8 cellular contexts compared by ENCODE assay signal in genomic region chr13:99086869-99087129, GRCh38.
DNase-seq lines count a peak whose midpoint lies in the region; ATAC-seq and TF ChIP-seq lines count a peak whose summit lies in the region.

No MANE protein-coding gene starts in this region.

- H3K4me1 ChIP-seq in esophagus muscularis mucosa (peaks cover 7 to 37% (median 34%) of the 10 kb centered on the region in 4 donors), ovary (ENCODE audit: insufficient read depth) (no peaks in the 10 kb centered on the region)

- peak; percentile 41 for DNase-seq in ACHN
- no peak for DNase-seq in HL-60 (ENCODE audit: low read depth in 1 of 2, low spot score in 1 of 2)
- peak; percentile 55 for DNase-seq in activated CD8-positive, alpha-beta T cell treated with anti-CD3 and anti-CD28 coated beads for 36 hours
- DNase-seq in esophagus muscularis mucosa (ENCODE audit: extremely low spot score): no peak
- DNase-seq in ovary: peak in 2 of 5 donors; percentile 55 to 61
- DNase-seq in putamen (ENCODE audit: low spot score): no peak
- no peak for DNase-seq in GDM1 (lab: John Stamatoyannopoulos, UW)

- peak overlapping the region; percentile 93 for H3K27ac Mint-ChIP-seq in activated CD8-positive, alpha-beta T cell treated with anti-CD3 and anti-CD28 coated beads for 36 hours

- H3K27ac ChIP-seq in HL-60 (replicated peaks) (no peak overlapping the region), esophagus muscularis mucosa (replicated peaks in 1 of 4) (peak overlapping the region; percentile 96 to 99 (median 98)), ovary (peak overlapping the region; percentile 70 to 75)

- no peaks in the 10 kb centered on the region for H3K27me3 Mint-ChIP-seq in activated CD8-positive, alpha-beta T cell treated with anti-CD3 and anti-CD28 coated beads for 36 hours

- TF ChIP-seq POLR2A in esophagus muscularis mucosa (IDR thresholded peaks at IDR 0.05; ENCODE audit: low read depth) (peak; percentile 48), ovary (IDR thresholded peaks at IDR 0.05) (no peak)

- ATAC-seq in GM19438 (IDR thresholded peaks at IDR 0.05; ENCODE audit: low read depth, unreplicated experiment): peak; percentile 20
- ATAC-seq in activated CD8-positive, alpha-beta T cell treated with anti-CD3 and anti-CD28 coated beads for 36 hours: peak; percentile 11

- WGBS in esophagus muscularis mucosa: no CpG with 5 or more reads among the region's 28 CpGs
- WGBS in ovary, 3 donors: 0% methylated on average over 13 to 28 of the region's 28 CpGs

- TF ChIP-seq CTCF in HL-60 (IDR thresholded peaks at IDR 0.05; ENCODE audit: insufficient read depth, low read length): no peak
- TF ChIP-seq CTCF in activated CD8-positive, alpha-beta T cell treated with anti-CD3 and anti-CD28 coated beads for 36 hours (IDR thresholded peaks at IDR 0.05): no peak
- TF ChIP-seq CTCF in esophagus muscularis mucosa (IDR thresholded peaks at IDR 0.05): no peak
- no peak for TF ChIP-seq CTCF in ovary (IDR thresholded peaks at IDR 0.05)

- no peaks in the 10 kb centered on the region for H3K9me3 Mint-ChIP-seq in activated CD8-positive, alpha-beta T cell treated with anti-CD3 and anti-CD28 coated beads for 36 hours

- intact Hi-C loops in activated CD8-positive, alpha-beta T cell treated with anti-CD3 and anti-CD28 coated beads for 36 hours (cut with micrococcal nuclease): loop anchor here (5.0 kb wide), 2 partner anchors 34 to 181 kb away; no protein-coding TSS in a partner anchor
- intact Hi-C loops in esophagus muscularis mucosa (cut with DNase I) (loop anchor here (5.0 kb wide), 1 partner anchor 116 kb away; the partner anchor contains the start of gene UBAC2), ovary (cut with DNase I) (no loop called here)

- peaks cover 33% of the 10 kb centered on the region for H3K4me1 Mint-ChIP-seq in activated CD8-positive, alpha-beta T cell treated with anti-CD3 and anti-CD28 coated beads for 36 hours (ENCODE audit: low read depth)

- H3K36me3 ChIP-seq in esophagus muscularis mucosa: no peaks in the 10 kb centered on the region
- no peaks in the 10 kb centered on the region for H3K36me3 ChIP-seq in ovary

- no peaks in the 10 kb centered on the region for H3K36me3 Mint-ChIP-seq in activated CD8-positive, alpha-beta T cell treated with anti-CD3 and anti-CD28 coated beads for 36 hours (ENCODE audit: low read depth)

- 0 out of 2 replicates have a peak overlapping the region, but pooled peaks have one; percentile 4 for H3K4me3 ChIP-seq in HL-60 (replicated peaks; ENCODE audit: insufficient read depth, low read length)
- peak overlapping the region; percentile 71 to 95 (median 86) for H3K4me3 ChIP-seq in esophagus muscularis mucosa
- peak overlapping the region; percentile 86 for H3K4me3 ChIP-seq in ovary

- no peaks in the 10 kb centered on the region for H3K9me3 ChIP-seq in esophagus muscularis mucosa
- H3K9me3 ChIP-seq in ovary: no peaks in the 10 kb centered on the region

- POLR2A ChIA-PET in activated CD8-positive, alpha-beta T cell treated with anti-CD3 and anti-CD28 coated beads for 36 hours (lab: Charles Lee): interaction anchor here (0.7 to 3.2 kb wide), 11 partner anchors 18 to 113 kb away, joined by 3 to 12 read pairs (median 3); partner anchors contain the start of genes DOCK9 and UBAC2

- H3K27me3 ChIP-seq in HL-60 (ENCODE audit: insufficient read depth, poor library complexity, severe bottlenecking) (peaks cover 75% of the 10 kb centered on the region), esophagus muscularis mucosa (no peaks in the 10 kb centered on the region), ovary (no peaks in the 10 kb centered on the region)

- in situ Hi-C loops in ACHN (cut with HindIII; ENCODE audit: low pct_ligation_motif_present, low pct_unique_long_range_greater_than_20kb, low sequenced_read_pairs): no loop called here

- no peak for TF ChIP-seq EP300 in esophagus muscularis mucosa (IDR thresholded peaks at IDR 0.05)
- no peak for TF ChIP-seq EP300 in ovary (IDR thresholded peaks at IDR 0.05)

- H3K4me3 Mint-ChIP-seq in activated CD8-positive, alpha-beta T cell treated with anti-CD3 and anti-CD28 coated beads for 36 hours: peak overlapping the region; percentile 89

- CTCF ChIA-PET in activated CD8-positive, alpha-beta T cell treated with anti-CD3 and anti-CD28 coated beads for 36 hours (lab: Charles Lee): interaction anchor here (1.0 to 1.7 kb wide), 5 partner anchors 12 to 179 kb away, joined by 3 to 7 read pairs (median 5); no protein-coding TSS in a partner anchor

Comparison
In these comparisons a context has a peak if more than half of its experiments do, and no peak if none do; other contexts are left out.
1. DNase-seq: peak in ACHN (single experiment) and activated CD8-positive, alpha-beta T cell treated with anti-CD3 and anti-CD28 coated beads for 36 hours (single experiment); none in HL-60 (0 of 2), esophagus muscularis mucosa (single experiment), putamen (single experiment) and GDM1 (single experiment).
2. H3K4me3 ChIP-seq: peak in every context shown above with its lines; median percentile 86 in esophagus muscularis mucosa; 86 in ovary; 4 in HL-60.
3. intact Hi-C loops: an anchor here in activated CD8-positive, alpha-beta T cell treated with anti-CD3 and anti-CD28 coated beads for 36 hours (5.0 kb wide) and esophagus muscularis mucosa (5.0 kb wide); none called in ovary.